In genomic region chr9:21965401-21965951, GRCh38 we compare ENCODE assay signal across 8 cellular contexts. TPM values are rescaled to one million over a fixed set of nuclear protein-coding genes. Genes with fewer than 3 reads are reported as not detected.
DNase-seq lines count a peak whose midpoint lies in the region; ATAC-seq lines count a peak whose summit lies in the region.

No MANE protein-coding gene starts in this region.

- H3K27ac Mint-ChIP-seq in activated naive CD8-positive, alpha-beta T cell treated with anti-CD3 and anti-CD28 coated beads, Interleukin-2, amount 50 U/mL, for 24 hours = peak overlapping the region; percentile 59

- ATAC-seq in GM21390 (IDR thresholded peaks at IDR 0.05; ENCODE audit: unreplicated experiment) = peak; percentile 85
- ATAC-seq in activated naive CD8-positive, alpha-beta T cell treated with anti-CD3 and anti-CD28 coated beads, Interleukin-2, amount 50 U/mL, for 24 hours = peak; percentile 55

- DNase-seq in ELF-1 (ENCODE audit: low read depth, low spot score) = peak; percentile 64
- DNase-seq in activated naive CD8-positive, alpha-beta T cell treated with anti-CD3 and anti-CD28 coated beads, Interleukin-2, amount 50 U/mL, for 24 hours = peak; percentile 55
- peak; percentile 50 for DNase-seq in smooth muscle cell of the brain vasculature (ENCODE audit: low read depth, low spot score)
- DNase-seq in SJCRH30 = no peak
- DNase-seq in NCI-H2081 (lab: John Stamatoyannopoulos, UW) = no peak

- H3K27me3 ChIP-seq in HUES48 (ENCODE audit: control insufficient read depth, insufficient read depth, low read length) = peaks cover 93% of the 10 kb centered on the region
- H3K27me3 ChIP-seq in SJCRH30 = no peaks in the 10 kb centered on the region

- H3K9ac ChIP-seq in HUES48 (ENCODE audit: low read depth, low read length) = no peak overlapping the region

- H3K36me3 ChIP-seq in HUES48 (ENCODE audit: control insufficient read depth, insufficient read depth, low read length) (no peaks in the 10 kb centered on the region), SJCRH30 (peaks cover 38% of the 10 kb centered on the region)

- peaks cover 28% of the 10 kb centered on the region for H3K4me1 Mint-ChIP-seq in activated naive CD8-positive, alpha-beta T cell treated with anti-CD3 and anti-CD28 coated beads, Interleukin-2, amount 50 U/mL, for 24 hours

- peaks cover 94% of the 10 kb centered on the region for H3K27me3 Mint-ChIP-seq in activated naive CD8-positive, alpha-beta T cell treated with anti-CD3 and anti-CD28 coated beads, Interleukin-2, amount 50 U/mL, for 24 hours

- peaks cover 17% of the 10 kb centered on the region for H3K4me1 ChIP-seq in HUES48 (ENCODE audit: control insufficient read depth, insufficient read depth, low read length)
- no peaks in the 10 kb centered on the region for H3K4me1 ChIP-seq in SJCRH30

- no peak overlapping the region for H3K27ac ChIP-seq in HUES48 (ENCODE audit: low read depth, low read length)
- H3K27ac ChIP-seq in SJCRH30 = no peak overlapping the region

- H3K9me3 Mint-ChIP-seq in activated naive CD8-positive, alpha-beta T cell treated with anti-CD3 and anti-CD28 coated beads, Interleukin-2, amount 50 U/mL, for 24 hours = peaks cover 23% of the 10 kb centered on the region

- peaks cover 13% of the 10 kb centered on the region for H3K36me3 Mint-ChIP-seq in activated naive CD8-positive, alpha-beta T cell treated with anti-CD3 and anti-CD28 coated beads, Interleukin-2, amount 50 U/mL, for 24 hours (ENCODE audit: low read depth)

- H3K9me3 ChIP-seq in HUES48 (ENCODE audit: control insufficient read depth, insufficient read depth, low read length) (no peaks in the 10 kb centered on the region), iPS-18c (ENCODE audit: control insufficient read depth, insufficient read depth, low read length) (no peaks in the 10 kb centered on the region), SJCRH30 (replicated peaks) (no peaks in the 10 kb centered on the region; the same call in 1 of the 2 replicates)

- H3K4me3 Mint-ChIP-seq in activated naive CD8-positive, alpha-beta T cell treated with anti-CD3 and anti-CD28 coated beads, Interleukin-2, amount 50 U/mL, for 24 hours = peak overlapping the region; percentile 63

- H3K4me3 ChIP-seq in HUES48 (ENCODE audit: low read depth, low read length) (peak overlapping the region; percentile 55), iPS-18c (ENCODE audit: insufficient read depth, low read depth, low read length) (peak overlapping the region; percentile 21; the same call in 1 of the 2 replicates), SJCRH30 (no peak overlapping the region)

RNA-seq across cellular contexts. Expression of gene CDKN2A, which starts 28.7 kb away (rescaled TPM):
- total RNA-seq in SJCRH30 (2014; rRNA removed; shearing (Covaris generic)) = 107 and 128 TPM in 2 replicates

RNA-seq across cellular contexts. Expression of gene CDKN2B-AS1, which starts 29.1 kb away (rescaled TPM):
- total RNA-seq in SJCRH30 (2014; rRNA removed; shearing (Covaris generic)) = 8.4 TPM in 2 replicates

RNA-seq across cellular contexts. Expression of gene CDKN2B, which starts 43.6 kb away (rescaled TPM):
- 1.3 TPM in 2 replicates for total RNA-seq in SJCRH30 (2014; rRNA removed; shearing (Covaris generic))

Comparison
In these comparisons a context has a peak if more than half of its experiments do, and no peak if none do; other contexts are left out.
1. DNase-seq: peak in ELF-1 (single experiment), activated naive CD8-positive, alpha-beta T cell treated with anti-CD3 and anti-CD28 coated beads, Interleukin-2, amount 50 U/mL, for 24 hours (single experiment) and smooth muscle cell of the brain vasculature (single experiment); none in SJCRH30 (0 of 2) and NCI-H2081 (0 of 2).